ENCODE assay signal across 10 cellular contexts in the genomic region with DNA sequence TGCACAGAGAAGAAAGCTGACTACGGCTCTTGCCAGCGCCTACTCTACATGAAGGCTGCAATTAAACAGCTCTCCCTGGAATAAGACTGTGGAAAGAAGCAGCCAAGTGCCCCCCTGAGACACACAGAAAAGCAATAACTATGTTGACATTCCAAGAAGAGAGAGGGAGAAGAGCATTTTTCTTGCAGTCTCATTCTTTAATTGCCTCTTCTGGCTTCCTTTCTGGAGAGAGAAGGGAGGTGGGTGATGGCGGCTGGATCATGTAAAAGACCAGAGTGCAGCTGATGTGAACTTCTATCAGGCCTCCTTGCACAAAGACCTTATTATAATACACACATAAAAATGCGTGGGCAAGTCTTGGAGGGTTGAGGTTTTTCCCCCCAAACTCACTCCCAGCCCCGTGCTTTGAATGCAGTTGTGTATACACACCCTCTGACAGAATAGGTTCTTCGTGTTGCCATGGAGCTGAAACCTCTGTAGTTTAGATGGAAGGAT.
A peak's percentile ranks its signal among the peaks of the same experiment; 100 is the strongest.
DNase-seq lines count a peak whose midpoint lies in the region; ATAC-seq, FAIRE-seq and TF ChIP-seq lines count a peak whose summit lies in the region.
"Had no signal": no experiment of that assay in that cellular context is flagged by ENCODE, and none has a peak within 500 bp of the region (broad histone marks: within the 10 kb centered on the region; RNA-seq: fewer than 3 reads in every experiment).

No MANE protein-coding gene starts in this region.

- peak; percentile 70 for FAIRE-seq in endometrium (lab: Jason Lieb, UNC)
- FAIRE-seq: kidney had no signal

- no peaks in the 10 kb centered on the region for H3K27me3 ChIP-seq in DND-41 (ENCODE audit: insufficient read depth, low read length, poor library complexity)

- no peak overlapping the region for H2AFZ ChIP-seq in DND-41 (ENCODE audit: low read depth, low read length)

- no peaks in the 10 kb centered on the region for H3K9me3 ChIP-seq in DND-41 (ENCODE audit: insufficient read depth, low read length, severe bottlenecking)

- H3K27ac ChIP-seq in DND-41 (ENCODE audit: low read length) = no peak overlapping the region

- ATAC-seq in DND-41 (ENCODE audit: insufficient read depth, low read depth) (peak; percentile 14; the same call in 1 of the 3 replicates), GM18519 (IDR thresholded peaks at IDR 0.05; ENCODE audit: low FRiP score, unreplicated experiment) (no peak), HG02885 (IDR thresholded peaks at IDR 0.05; ENCODE audit: poor library complexity, unreplicated experiment) (no peak), HG03520 (IDR thresholded peaks at IDR 0.05; ENCODE audit: unreplicated experiment) (no peak)

- DNase-seq in DND-41 = peak; percentile 22
- DNase-seq in T follicular helper cell (ENCODE audit: low read depth) = peak; percentile 61
- peak; percentile 45 for DNase-seq in pons (ENCODE audit: low spot score)
- DNase-seq in stimulated activated CD4-positive, alpha-beta T cell treated with anti-CD3 and anti-CD28 coated beads, Interleukin-15, amount 100 ng/mL, for 24 hours = no peak
- DNase-seq: kidney, NCI-H1436 had no signal

- no peak overlapping the region for H3K4me3 ChIP-seq in DND-41 (ENCODE audit: low read depth in 1 of 2, low read length in 2 of 2)

- H3K4me1 ChIP-seq in DND-41 (ENCODE audit: insufficient read depth, low read length) = peaks cover 28% of the 10 kb centered on the region

- H4K20me1 ChIP-seq in DND-41 (ENCODE audit: insufficient read depth, low read length) = no peaks in the 10 kb centered on the region

- no peaks in the 10 kb centered on the region for H3K79me2 ChIP-seq in DND-41 (ENCODE audit: insufficient read depth, low read length)

- TF ChIP-seq CTCF in DND-41 (IDR thresholded peaks at IDR 0.05; ENCODE audit: borderline replicate concordance, extremely low read depth, low read length, poor library complexity, severe bottlenecking) = no peak

- H3K9ac ChIP-seq in DND-41 (ENCODE audit: low read depth, low read length) = no peak overlapping the region

- no peaks in the 10 kb centered on the region for H3K36me3 ChIP-seq in DND-41 (ENCODE audit: insufficient read depth, low read length)

- H3K4me2 ChIP-seq in DND-41 (ENCODE audit: insufficient read depth, low read length) = no peak overlapping the region
